25 cellular contexts compared by ENCODE assay signal in the genomic region with DNA sequence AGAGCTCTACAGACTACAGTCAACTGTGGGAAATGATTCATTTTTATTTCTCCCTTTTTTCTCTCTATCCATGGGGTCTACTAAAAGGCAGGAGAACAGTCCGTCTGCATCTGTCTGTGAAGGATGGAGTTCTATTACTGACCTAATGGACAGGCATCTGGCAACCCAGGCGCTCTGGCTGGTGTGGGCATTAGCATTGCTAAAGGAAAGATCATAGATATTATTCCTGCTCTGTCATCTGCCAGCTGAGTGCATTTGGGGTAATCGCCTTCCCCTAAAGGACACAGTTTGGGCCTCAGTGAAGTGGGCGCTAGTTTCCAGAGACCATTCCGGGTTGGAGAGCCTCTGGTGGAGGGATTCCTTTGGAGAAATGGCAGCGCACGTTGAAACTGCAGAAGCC.
"Had no signal": no experiment of that assay in that cellular context is flagged by ENCODE, and none has a peak within 500 bp of the region (broad histone marks: within the 10 kb centered on the region; RNA-seq: fewer than 3 reads in every experiment).

No MANE protein-coding gene starts in this region.

- ATAC-seq: stimulated activated effector memory CD8-positive, alpha-beta T cell treated with anti-CD3 and anti-CD28 coated beads, Interleukin-12 subunit alpha, Interleukin-12 subunit beta, amount 100 ng/mL, for 72 hours; stimulated activated memory B cell treated with anti-CD40 and anti-IgM and Interleukin-4, amounts not matched to agents 10 μg/mL and 1 μg/mL and 100 μg/mL, for 72 hours; stimulated activated naive B cell treated with anti-CD40 and anti-IgM and Interleukin-4, amounts not matched to agents 10 μg/mL and 1 μg/mL and 100 μg/mL, for 72 hours; stimulated activated naive CD8-positive, alpha-beta T cell treated with anti-CD3 and anti-CD28 coated beads, Interleukin-15, amount 100 ng/mL, for 72 hours; stimulated activated naive CD8-positive, alpha-beta T cell treated with anti-CD3 and anti-CD28 coated beads, Interleukin-15, Interleukin-2, amounts not matched to agents 100 U/mL and 50 U/mL, for 24 hours; upper lobe of right lung had no signal

- H3K4me1 ChIP-seq: stomach, testis, thyroid gland, tibial artery, tibial nerve, transverse colon, upper lobe of left lung, upper lobe of right lung, uterus, vagina had no signal

- H3K9me3 ChIP-seq: suprapubic skin, testis, thoracic aorta, thyroid gland, transverse colon, upper lobe of right lung, uterus had no signal

- H3K27ac ChIP-seq: stomach, suprapubic skin, testis, thoracic aorta, thyroid gland, tibial artery, tibial nerve, transverse colon, upper lobe of left lung, upper lobe of right lung, uterus, vagina had no signal

- H3K36me3 ChIP-seq: stomach, suprapubic skin, thoracic aorta, thyroid gland, tibial artery, tibial nerve, transverse colon, upper lobe of left lung, upper lobe of right lung, uterus, vagina had no signal

- H3K4me3 ChIP-seq: stomach, suprapubic skin, testis, thoracic aorta, thyroid gland, tibial artery, tibial nerve, transverse colon, upper lobe of left lung, upper lobe of right lung, uterus, vagina had no signal

- H3K27me3 ChIP-seq: testis, thyroid gland, tibial nerve, transverse colon, upper lobe of left lung, upper lobe of right lung, uterus, vagina had no signal

- DNase-seq: stimulated activated CD4-positive, alpha-beta T cell treated with anti-CD3 and anti-CD28 coated beads, Interleukin-2, amount 100 ng/mL, for 48 hours; stimulated activated CD4-positive, alpha-beta T cell treated with anti-CD3 and anti-CD28 coated beads, Interleukin-4, amount 100 ng/mL, for 1 hour; stimulated activated CD4-positive, alpha-beta T cell treated with anti-CD3 and anti-CD28 coated beads, Interleukin-4, amount 100 ng/mL, for 24 hours; stimulated activated CD4-positive, alpha-beta T cell treated with anti-CD3 and anti-CD28 coated beads, Interleukin-4, amount 100 ng/mL, for 4 hours; stimulated activated CD8-positive, alpha-beta memory T cell treated with anti-CD3 and anti-CD28 coated beads, Interleukin-4, amount 100 ng/mL, for 48 hours; stimulated activated naive B cell treated with anti-CD40 and anti-IgM and Interleukin-4, amounts not matched to agents 10 μg/mL and 1 μg/mL and 100 μg/mL, for 72 hours; stimulated activated naive CD4-positive, alpha-beta T cell; stimulated activated naive CD4-positive, alpha-beta T cell treated with Interleukin-2 at 50 U/mL for 16 hours; stimulated activated naive CD8-positive, alpha-beta T cell treated with anti-CD3 and anti-CD28 coated beads, Interleukin-15, amount 100 ng/mL, for 72 hours; stimulated activated naive CD8-positive, alpha-beta T cell treated with anti-CD3 and anti-CD28 coated beads, Interleukin-15, Interleukin-2, amounts not matched to agents 100 U/mL and 50 U/mL, for 24 hours; stomach; substantia nigra; testis; thyroid gland; tibial artery; transverse colon; upper lobe of left lung; upper lobe of right lung; uterus had no signal
